20 cellular contexts compared by ENCODE assay signal in the genomic region with DNA sequence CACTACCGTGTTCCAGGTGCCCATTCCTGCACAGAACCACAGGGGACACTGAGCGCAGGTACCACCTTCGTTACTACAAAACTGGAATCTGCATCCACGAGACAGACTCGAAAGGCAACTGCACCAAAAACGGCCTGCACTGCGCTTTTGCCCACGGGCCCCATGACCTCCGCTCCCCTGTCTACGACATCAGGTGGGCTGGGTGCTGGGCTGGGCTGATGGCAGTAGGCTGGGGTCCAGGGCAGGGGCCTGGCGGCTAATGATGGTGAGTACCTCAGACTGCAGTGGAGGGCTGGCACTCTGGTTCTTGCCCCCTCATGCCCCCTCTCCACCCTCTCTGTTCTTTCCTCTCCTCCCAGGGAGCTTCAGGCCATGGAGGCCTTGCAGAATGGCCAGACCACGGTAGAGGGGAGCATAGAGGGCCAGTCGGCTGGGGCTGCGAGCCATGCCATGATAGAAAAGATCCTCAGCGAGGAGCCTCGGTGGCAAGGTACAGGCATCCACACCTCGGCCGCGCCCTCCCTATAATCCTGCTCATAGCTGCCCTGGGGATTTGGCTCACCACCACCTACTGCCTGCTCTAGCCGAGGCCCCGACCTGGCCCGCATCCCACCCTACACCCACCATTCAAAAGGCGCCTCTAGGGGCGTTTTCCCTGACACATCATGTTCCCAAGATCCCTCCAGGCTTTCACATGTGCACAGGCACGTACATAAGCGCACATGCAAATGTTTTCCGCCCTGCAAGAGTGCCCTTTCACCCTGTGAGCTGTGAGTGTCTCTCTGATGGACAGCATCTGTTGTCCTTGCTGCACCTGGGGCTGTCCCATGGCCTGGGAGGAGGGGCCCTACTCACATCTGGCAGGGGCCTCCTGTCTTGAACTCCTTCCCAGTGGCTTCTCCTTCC. TPM values are rescaled to one million over a fixed set of nuclear protein-coding genes. Genes with fewer than 3 reads are reported as not detected.
DNase-seq lines count a peak whose midpoint lies in the region; TF ChIP-seq lines count a peak whose summit lies in the region.
"Had no signal": no experiment of that assay in that cellular context is flagged by ENCODE, and none has a peak within 500 bp of the region (broad histone marks: within the 10 kb centered on the region; RNA-seq: fewer than 3 reads in every experiment).

No MANE protein-coding gene starts in this region.

- H3K27ac ChIP-seq in H9 (ENCODE audit: insufficient read length, low read depth, low read length) = no peak overlapping the region
- H3K27ac ChIP-seq in neuronal stem cell (replicated peaks; ENCODE audit: low read length) = no peak overlapping the region
- H3K27ac ChIP-seq: brain microvascular endothelial cell, sigmoid colon had no signal

- H4K8ac ChIP-seq in H9 (replicated peaks; ENCODE audit: insufficient read length, low read depth, low read length) = no peak overlapping the region
- no peak overlapping the region for H4K8ac ChIP-seq in neuronal stem cell (ENCODE audit: low read depth, low read length)

- no peak for TF ChIP-seq CTCF in H9 (conservative IDR thresholded peaks at IDR 0.05)
- no peak for TF ChIP-seq CTCF in endothelial cell (IDR thresholded peaks at IDR 0.05; ENCODE audit: unreplicated experiment)

- H2BK5ac ChIP-seq in H9 (ENCODE audit: insufficient read length, low read length) (no peak overlapping the region), neuronal stem cell (ENCODE audit: low read length) (peak overlapping the region; percentile 17)

- H3K27me3 Mint-ChIP-seq in H9 (ENCODE audit: low read depth) (no peaks in the 10 kb centered on the region), endothelial cell (ENCODE audit: unreplicated experiment) (peaks cover 5% of the 10 kb centered on the region)
- H3K27me3 Mint-ChIP-seq: activated CD4-positive, alpha-beta memory T cell treated with anti-CD3 and anti-CD28 coated beads, Interleukin-2, amount 10 ng/mL, durations not matched to agents 7 days and 5 days; effector memory CD8-positive, alpha-beta T cell had no signal

- no peaks in the 10 kb centered on the region for H3K79me2 ChIP-seq in H9 (ENCODE audit: insufficient read depth, low read length)

- no peak overlapping the region for H4K91ac ChIP-seq in H9 (ENCODE audit: insufficient read length, low read depth, low read length)
- H4K91ac ChIP-seq in neuronal stem cell (ENCODE audit: low read depth, low read length, poor library complexity) = no peak overlapping the region

- no peaks in the 10 kb centered on the region for H3K27me3 ChIP-seq in H9 (ENCODE audit: insufficient read depth, low read length)
- no peaks in the 10 kb centered on the region for H3K27me3 ChIP-seq in neuronal stem cell (ENCODE audit: control insufficient read depth in 3 of 3, insufficient read depth in 3 of 3, low read depth in 1 of 3, low read length in 3 of 3)
- H3K27me3 ChIP-seq: brain microvascular endothelial cell, sigmoid colon had no signal

- WGBS in H9 (ENCODE audit: extremely low coverage, insufficient read length, low lambda C conversion rate) = no CpG with 5 or more reads among the region's 27 CpGs
- no CpG with 5 or more reads among the region's 27 CpGs for WGBS in neuronal stem cell (ENCODE audit: extremely low coverage in 2 of 2, insufficient read length in 2 of 2, insufficient replicate concordance in 1 of 2), 2 donors

- no peak overlapping the region for H2BK12ac ChIP-seq in H9 (ENCODE audit: insufficient read length, low read depth, low read length)
- no peak overlapping the region for H2BK12ac ChIP-seq in neuronal stem cell (ENCODE audit: low read length)

- H3K4me2 ChIP-seq in H9 (ENCODE audit: insufficient read depth, insufficient read length, low read length) (no peak overlapping the region), neuronal stem cell (ENCODE audit: insufficient read depth, low read length, poor library complexity, severe bottlenecking) (no peak overlapping the region)
- H3K4me2 ChIP-seq: GM23338 had no signal

- peaks cover 59 to 93% of the 10 kb centered on the region in 2 donors for H3K36me3 ChIP-seq in neuronal stem cell (replicated peaks in 1 of 2; ENCODE audit: control insufficient read depth in 2 of 2, insufficient read depth in 2 of 2, low read length in 2 of 2)

- no peak overlapping the region for H3K18ac ChIP-seq in H9 (ENCODE audit: insufficient read length, low read depth, low read length)
- no peak overlapping the region for H3K18ac ChIP-seq in neuronal stem cell (ENCODE audit: low read length)

- H2BK120ac ChIP-seq in H9 (ENCODE audit: low read depth, low read length, poor library complexity, severe bottlenecking) (no peak overlapping the region), neuronal stem cell (ENCODE audit: low read depth, low read length) (no peak overlapping the region)

- no peaks in the 10 kb centered on the region for H4K20me1 ChIP-seq in H9 (ENCODE audit: control insufficient read depth, insufficient read depth, insufficient read length)

- H3K4me3 ChIP-seq in neuronal stem cell (ENCODE audit: low read length in 2 of 2) = peak overlapping the region in 1 of 2 donors; percentile 62
- H3K4me3 ChIP-seq: GM23338, sigmoid colon had no signal

- H3K4ac ChIP-seq in H9 (ENCODE audit: low read depth, low read length) = no peak overlapping the region
- no peak overlapping the region for H3K4ac ChIP-seq in neuronal stem cell (ENCODE audit: low read length)

- H3K36me3 Mint-ChIP-seq in H9 (ENCODE audit: insufficient read depth in 1 of 3, low read depth in 3 of 3) = peaks cover 9 to 62% (median 56%) of the 10 kb centered on the region in 3 experiments; a peak in 6 of 7 replicates
- peaks cover 22% of the 10 kb centered on the region for H3K36me3 Mint-ChIP-seq in endothelial cell (ENCODE audit: low read depth, unreplicated experiment)

- no peak overlapping the region for H2BK15ac ChIP-seq in H9 (ENCODE audit: low read depth, low read length)
- no peak overlapping the region for H2BK15ac ChIP-seq in neuronal stem cell (ENCODE audit: low read length)

- H3K14ac ChIP-seq in H9 (ENCODE audit: insufficient read depth, low read length) = no peak overlapping the region
- no peak overlapping the region for H3K14ac ChIP-seq in neuronal stem cell (ENCODE audit: low read length)

- no peak overlapping the region for H3T11ph ChIP-seq in H9 (ENCODE audit: low read length)

- H3K79me1 ChIP-seq in H9 (ENCODE audit: insufficient read depth, low read depth, low read length, poor library complexity, severe bottlenecking) = no peaks in the 10 kb centered on the region
- peaks cover 25% of the 10 kb centered on the region for H3K79me1 ChIP-seq in neuronal stem cell (ENCODE audit: low read depth, low read length)

- no peak overlapping the region for H3K4me3 Mint-ChIP-seq in H9
- peak overlapping the region; percentile 71 for H3K4me3 Mint-ChIP-seq in endothelial cell (ENCODE audit: unreplicated experiment)
- H3K4me3 Mint-ChIP-seq: activated CD4-positive, alpha-beta memory T cell treated with anti-CD3 and anti-CD28 coated beads, Interleukin-2, amount 10 ng/mL, durations not matched to agents 7 days and 5 days; effector memory CD8-positive, alpha-beta T cell; GM23338; nephron had no signal

- no peaks in the 10 kb centered on the region for H3K23me2 ChIP-seq in H9 (ENCODE audit: insufficient read length, low read depth, low read length, poor library complexity, severe bottlenecking)

- H3K4me1 ChIP-seq in H9 (ENCODE audit: insufficient read depth, low read length) (no peaks in the 10 kb centered on the region), neuronal stem cell (ENCODE audit: control insufficient read depth in 2 of 2, insufficient read depth in 1 of 2, low read depth in 1 of 2, low read length in 2 of 2) (peaks cover 0 to 5% of the 10 kb centered on the region in 2 donors)

- H3K9ac ChIP-seq in H9 (ENCODE audit: extremely low read depth, insufficient read length, low read length) (no peak overlapping the region), neuronal stem cell (ENCODE audit: low read depth, low read length, poor library complexity) (peak overlapping the region; percentile 60)

- peak; percentile 24 for DNase-seq in H9
- DNase-seq in endothelial cell (ENCODE audit: low spot score) = no peak
- DNase-seq in neuronal stem cell (ENCODE audit: low spot score) = no peak
- DNase-seq in 8988T = no peak
- no peak for DNase-seq in SIG-M5 (lab: John Stamatoyannopoulos, UW)
- DNase-seq in cortex of kidney (lab: John Stamatoyannopoulos, UW) = no peak
- DNase-seq: activated CD4-positive, alpha-beta memory T cell treated with anti-CD3 and anti-CD28 coated beads, Interleukin-2, amount 10 ng/mL, durations not matched to agents 7 days and 5 days; activated CD4-positive, CD25-positive, alpha-beta regulatory T cell; activated effector memory CD4-positive, alpha-beta T cell treated with anti-CD3 and anti-CD28 coated beads, Interleukin-2, amount 50 U/mL, for 16 hours; brain microvascular endothelial cell; effector memory CD8-positive, alpha-beta T cell; EL; NCI-H1048; NCI-H187; RPMI8226; sigmoid colon; T-helper 9 cell had no signal

- no peaks in the 10 kb centered on the region for H3K9me3 ChIP-seq in H9 (ENCODE audit: control insufficient read depth, low read depth, low read length)
- peaks cover 0 to 2% of the 10 kb centered on the region in 2 donors for H3K9me3 ChIP-seq in neuronal stem cell (replicated peaks in 1 of 2; ENCODE audit: control insufficient read depth in 2 of 2, insufficient read depth in 1 of 2, low read depth in 1 of 2, low read length in 2 of 2)
- H3K9me3 ChIP-seq: sigmoid colon had no signal

- H4K5ac ChIP-seq in H9 (ENCODE audit: insufficient read length, low read depth, low read length) = no peak overlapping the region

- H3K27ac Mint-ChIP-seq in H9 (no peak overlapping the region), endothelial cell (ENCODE audit: unreplicated experiment) (no peak overlapping the region)
- H3K27ac Mint-ChIP-seq: activated CD4-positive, alpha-beta memory T cell treated with anti-CD3 and anti-CD28 coated beads, Interleukin-2, amount 10 ng/mL, durations not matched to agents 7 days and 5 days; GM23338 had no signal

- H3K4me1 Mint-ChIP-seq in H9 = no peaks in the 10 kb centered on the region
- H3K4me1 Mint-ChIP-seq in endothelial cell (ENCODE audit: unreplicated experiment) = no peaks in the 10 kb centered on the region
- H3K4me1 Mint-ChIP-seq: CD14-positive monocyte, GM23338 had no signal

- H2AK5ac ChIP-seq in H9 (ENCODE audit: insufficient read length, low read length) (no peak overlapping the region), neuronal stem cell (ENCODE audit: low read depth, low read length) (no peak overlapping the region)

- no peak overlapping the region for H2AFZ ChIP-seq in H9 (ENCODE audit: low read length)
- no peak overlapping the region for H2AFZ ChIP-seq in neuronal stem cell (ENCODE audit: low read length)
- H2AFZ ChIP-seq: GM23338 had no signal

- no peaks in the 10 kb centered on the region for H3K9me3 Mint-ChIP-seq in H9
- H3K9me3 Mint-ChIP-seq in endothelial cell (ENCODE audit: unreplicated experiment) = no peaks in the 10 kb centered on the region
- H3K9me3 Mint-ChIP-seq: activated CD4-positive, alpha-beta memory T cell treated with anti-CD3 and anti-CD28 coated beads, Interleukin-2, amount 10 ng/mL, durations not matched to agents 7 days and 5 days; CD14-positive monocyte; effector memory CD8-positive, alpha-beta T cell; GM23338; nephron had no signal

- no peak overlapping the region for H2BK20ac ChIP-seq in H9 (ENCODE audit: low read depth, low read length, poor library complexity, severe bottlenecking)

- no peak overlapping the region for H3K23ac ChIP-seq in H9 (ENCODE audit: insufficient read length, low read depth, low read length)
- H3K23ac ChIP-seq in neuronal stem cell (ENCODE audit: low read depth, low read length, poor library complexity) = peak overlapping the region; percentile 52

- H3K56ac ChIP-seq in H9 (ENCODE audit: insufficient read length, low read depth, low read length) = no peak overlapping the region

RNA-seq across cellular contexts. Expression of gene UNK, which starts 27.7 kb away (rescaled TPM):
- total RNA-seq in H9 (2021) = 35.6 and 36.4 TPM in 2 replicates
- 28.8 TPM for total RNA-seq in endothelial cell (ENCODE audit: unreplicated experiment)
- polyA plus RNA-seq in neuronal stem cell (2013, experiment 1 of 2) = 25.1 TPM
- 26.8 TPM for polyA plus RNA-seq in neuronal stem cell (2013, experiment 2 of 2)

RNA-seq across cellular contexts. Expression of gene UNC13D, which starts 31.9 kb away (rescaled TPM):
- 6.3 and 6.8 TPM in 2 replicates for total RNA-seq in H9 (2021)
- 11.5 TPM for total RNA-seq in endothelial cell (ENCODE audit: unreplicated experiment)
- 1.4 TPM for polyA plus RNA-seq in neuronal stem cell (2013, experiment 1 of 2)
- 0.90 TPM for polyA plus RNA-seq in neuronal stem cell (2013, experiment 2 of 2)

RNA-seq across cellular contexts. Expression of gene WBP2, which starts 42.8 kb away (rescaled TPM):
- total RNA-seq in H9 (2021) (59.2 and 63.2 TPM in 2 replicates), endothelial cell (ENCODE audit: unreplicated experiment) (69.6 TPM)
- 80.4 TPM for polyA plus RNA-seq in neuronal stem cell (2013, experiment 1 of 2)
- 79.8 TPM for polyA plus RNA-seq in neuronal stem cell (2013, experiment 2 of 2)

RNA-seq across cellular contexts. Expression of gene GALK1, which starts 47.4 kb away (rescaled TPM):
- total RNA-seq in H9 (2021) = 36.7 and 38.4 TPM in 2 replicates
- 18.0 TPM for total RNA-seq in endothelial cell (ENCODE audit: unreplicated experiment)
- 20.1 TPM for polyA plus RNA-seq in neuronal stem cell (2013, experiment 1 of 2)
- 18.5 TPM for polyA plus RNA-seq in neuronal stem cell (2013, experiment 2 of 2)
